In genomic region chr7:132121987-132122386, GRCh38 we compare ENCODE assay signal across 18 cellular contexts.
DNase-seq lines count a peak whose midpoint lies in the region; ATAC-seq and TF ChIP-seq lines count a peak whose summit lies in the region.
"Had no signal": no experiment of that assay in that cellular context is flagged by ENCODE, and none has a peak within 500 bp of the region (broad histone marks: within the 10 kb centered on the region; RNA-seq: fewer than 3 reads in every experiment).

No MANE protein-coding gene starts in this region.

- no peak overlapping the region for H3K4me3 Mint-ChIP-seq in WTC11
- H3K4me3 Mint-ChIP-seq: CD14-positive monocyte; CD4-positive, alpha-beta T cell; CD8-positive, alpha-beta memory T cell; GM23338 had no signal

- H3K9me3 ChIP-seq in HEK293 (ENCODE audit: control insufficient read depth, insufficient read depth, low read depth, low read length): no peaks in the 10 kb centered on the region
- H3K9me3 ChIP-seq: BE2C; BLaER1 treated with 17β-estradiol and CSF1 and Interleukin-3, amounts not matched to agents 10 nM and 100 nM; HAP-1 had no signal

- no peaks in the 10 kb centered on the region for H3K36me3 Mint-ChIP-seq in WTC11
- H3K36me3 Mint-ChIP-seq: CD14-positive monocyte; CD8-positive, alpha-beta memory T cell had no signal

- H3K27ac ChIP-seq in HEK293 (ENCODE audit: extremely low read depth, low read depth, low read length): no peak overlapping the region
- H3K27ac ChIP-seq: BLaER1 treated with 17β-estradiol and CSF1 and Interleukin-3, amounts not matched to agents 10 nM and 100 nM had no signal

- peaks cover 17% of the 10 kb centered on the region for H3K4me1 Mint-ChIP-seq in WTC11
- H3K4me1 Mint-ChIP-seq: CD14-positive monocyte; CD8-positive, alpha-beta memory T cell had no signal

- no peak overlapping the region for H3K4me3 ChIP-seq in HEK293 (ENCODE audit: low read depth, low read length)
- H3K4me3 ChIP-seq: BLaER1 treated with 17β-estradiol and CSF1 and Interleukin-3, amounts not matched to agents 10 nM and 100 nM; GM23338; HAP-1 had no signal

- H3K4me1 ChIP-seq in HEK293 (ENCODE audit: control insufficient read depth, insufficient read depth, low read length): no peaks in the 10 kb centered on the region
- H3K4me1 ChIP-seq: BE2C, HAP-1 had no signal

- H3K36me3 ChIP-seq in HEK293 (ENCODE audit: control insufficient read depth in 2 of 2, insufficient read depth in 1 of 2, low read length in 2 of 2): no peaks in the 10 kb centered on the region
- H3K36me3 ChIP-seq: BE2C; BLaER1 treated with 17β-estradiol and CSF1 and Interleukin-3, amounts not matched to agents 10 nM and 100 nM; HAP-1 had no signal

- H3K27ac Mint-ChIP-seq in WTC11: no peak overlapping the region
- H3K27ac Mint-ChIP-seq: CD14-positive monocyte; CD4-positive, alpha-beta T cell; CD8-positive, alpha-beta memory T cell; GM23338 had no signal

- TF ChIP-seq CTCF in HEK293 (tag by site-specific recombination; IDR thresholded peaks at IDR 0.05): no peak
- TF ChIP-seq CTCF in WTC11 (IDR thresholded peaks at IDR 0.05): no peak

- CTCF ChIA-PET in HEK293 (lab: Yijun Ruan, JAX): no interaction called here
- CTCF ChIA-PET in WTC11 (lab: Charles Lee): no interaction called here

- H3K27me3 Mint-ChIP-seq in WTC11 (ENCODE audit: low read depth): no peaks in the 10 kb centered on the region; the same call in 1 of the 2 replicates

- no peak for ATAC-seq in WTC11
- ATAC-seq: GM23338 had no signal

- POLR2A ChIA-PET in HEK293 (lab: Yijun Ruan, JAX) (no interaction called here), WTC11 (lab: Charles Lee) (no interaction called here)

- DNase-seq in WTC11 (ENCODE audit: low spot score): no peak
- DNase-seq in mesenteric fat pad (ENCODE audit: low spot score): peak; percentile 28
- DNase-seq in NCI-H146 treated with DMSO at 0.1 percent for 48 hours (lab: John Stamatoyannopoulos, UW; ENCODE audit: unreplicated experiment): no peak
- no peak for DNase-seq in NCI-H2107 treated with DMSO at 0.1 percent for 48 hours (lab: John Stamatoyannopoulos, UW; ENCODE audit: unreplicated experiment)
- DNase-seq in AG20443 (ENCODE audit: low spot score): no peak
- DNase-seq: AML-193; BE2C; CD4-positive, alpha-beta T cell; CD8-positive, alpha-beta memory T cell; DMS 273 treated with DMSO at 0.1 percent for 48 hours; DMS53; DMS79 treated with DMSO at 0.1 percent for 48 hours; GF-D8 had no signal

- H3K9me3 Mint-ChIP-seq in WTC11: no peaks in the 10 kb centered on the region
- H3K9me3 Mint-ChIP-seq: CD4-positive, alpha-beta T cell had no signal

TF ChIP-seq in HEK293, 187 proteins besides CTCF, POLR2A, EP300 and RAD21:
- no peak for TF ChIP-seq ZNF677 (tag by site-specific recombination; IDR thresholded peaks at IDR 0.05)
- peak; percentile 35 for TF ChIP-seq ZIC2 (tag by site-specific recombination; IDR thresholded peaks at IDR 0.05)
- TF ChIP-seq ZNF174 (tag by site-specific recombination; IDR thresholded peaks at IDR 0.05): no peak
- TF ChIP-seq ZNF791 (tag by site-specific recombination; IDR thresholded peaks at IDR 0.05): no peak

TF ChIP-seq in WTC11, 78 proteins besides CTCF, POLR2A, EP300 and RAD21:
- no peak for TF ChIP-seq FOXP4 (CRISPR knock-in tag; IDR thresholded peaks at IDR 0.05)
- TF ChIP-seq ZNF423 (CRISPR knock-in tag; IDR thresholded peaks at IDR 0.05): peak; percentile 85

Comparison
In these comparisons a context has a peak if more than half of its experiments do, and no peak if none do; other contexts are left out.
1. Of the 8 proteins assayed by ChIP-seq in both HEK293 and WTC11: peak only in HEK293: none; only in WTC11: ZNF423; in both: none; in neither: 7.